In the genomic region with DNA sequence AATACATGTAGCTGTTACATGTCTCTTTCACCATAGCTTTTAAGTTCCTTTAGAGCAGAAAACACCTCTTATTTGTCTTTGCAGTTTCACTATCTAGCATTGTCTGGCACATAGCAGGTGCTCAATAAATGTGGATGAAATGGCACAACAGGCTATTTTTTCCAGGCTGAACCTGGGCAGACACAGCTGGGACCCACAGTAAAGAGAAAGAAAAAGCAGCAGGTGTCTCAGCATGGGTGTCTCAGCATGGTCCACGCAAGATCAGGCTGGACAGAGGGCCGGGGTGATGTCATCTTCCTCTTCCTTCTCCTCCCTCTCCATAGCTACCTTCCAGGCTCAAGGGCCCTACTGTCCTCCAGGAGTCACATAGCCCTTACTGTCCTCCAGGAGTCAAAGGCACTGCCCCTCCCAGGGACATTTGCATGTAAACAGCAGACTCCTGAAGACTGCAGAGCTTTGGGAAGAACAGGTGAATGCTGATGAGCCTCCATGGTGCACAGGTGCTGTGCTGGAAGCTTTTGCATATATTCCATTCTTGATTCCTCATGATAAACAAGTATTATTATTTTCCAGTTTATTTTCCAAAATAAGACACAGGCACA, we compare ENCODE assay signal across 15 cellular contexts.
"Had no signal": no experiment of that assay in that cellular context is flagged by ENCODE, and none has a peak within 500 bp of the region (broad histone marks: within the 10 kb centered on the region; RNA-seq: fewer than 3 reads in every experiment).

No MANE protein-coding gene starts in this region.

- H3K4me3 ChIP-seq: cardiac muscle cell, left ventricle myocardium inferior, tibial nerve had no signal

- H3K36me3 ChIP-seq: cardiac muscle cell, left ventricle myocardium inferior, tibial nerve had no signal

- H3K9me3 ChIP-seq: left ventricle myocardium inferior had no signal

- H3K27ac ChIP-seq: cardiac muscle cell, epithelial cell of prostate, left ventricle myocardium inferior, tibial nerve, VCaP had no signal

- H3K27me3 ChIP-seq: cardiac muscle cell, tibial nerve had no signal

- DNase-seq: activated CD4-positive, alpha-beta T cell treated with anti-CD3 and anti-CD28 coated beads for 1 hour; dermis blood vessel endothelial cell; foreskin fibroblast; kidney; left ventricle myocardium inferior; occipital lobe; stimulated activated CD4-positive, alpha-beta T cell treated with anti-CD3 and anti-CD28 coated beads, Interleukin-12 subunit alpha, Interleukin-12 subunit beta, amount 100 ng/mL, for 4 hours; stimulated activated CD4-positive, alpha-beta T cell treated with anti-CD3 and anti-CD28 coated beads, Interleukin-1b, Interleukin-23, amount 100 ng/mL, for 48 hours; stimulated activated CD8-positive, alpha-beta memory T cell treated with anti-CD3 and anti-CD28 coated beads, Interleukin-4, amount 100 ng/mL, for 48 hours; stimulated activated naive CD4-positive, alpha-beta T cell; T-helper 2 cell had no signal

- H3K4me1 ChIP-seq: left ventricle myocardium inferior, tibial nerve had no signal
